In genomic region chr1:44803312-44804095, GRCh38 we compare ENCODE assay signal across 8 cellular contexts. TPM values are rescaled to one million over a fixed set of nuclear protein-coding genes. Genes with fewer than 3 reads are reported as not detected.
DNase-seq lines count a peak whose midpoint lies in the region; ATAC-seq, FAIRE-seq and TF ChIP-seq lines count a peak whose summit lies in the region.
"Had no signal": no experiment of that assay in that cellular context is flagged by ENCODE, and none has a peak within 500 bp of the region (broad histone marks: within the 10 kb centered on the region; RNA-seq: fewer than 3 reads in every experiment).

No MANE protein-coding gene starts in this region.

- H3K4me3 ChIP-seq in Peyer's patch = no peak overlapping the region
- H3K4me3 ChIP-seq in retinal pigment epithelial cell (ENCODE audit: low read length) = peak overlapping the region; percentile 2
- H3K4me3 ChIP-seq in transverse colon = no peak overlapping the region

- ATAC-seq in HG03354 (IDR thresholded peaks at IDR 0.05; ENCODE audit: poor library complexity, severe bottlenecking, unreplicated experiment) = no peak

- H3K4me1 Mint-ChIP-seq in chondrocyte (ENCODE audit: low read depth) = peaks cover 61% of the 10 kb centered on the region

- H3K27me3 ChIP-seq in Peyer's patch (no peaks in the 10 kb centered on the region), transverse colon (no peaks in the 10 kb centered on the region)

- H3K9me3 ChIP-seq in Peyer's patch = no peaks in the 10 kb centered on the region
- no peaks in the 10 kb centered on the region for H3K9me3 ChIP-seq in transverse colon

- peak overlapping the region; percentile 6 for H3K4me3 Mint-ChIP-seq in chondrocyte (ENCODE audit: unreplicated experiment)

- no peak for TF ChIP-seq CTCF in Peyer's patch (IDR thresholded peaks at IDR 0.05)
- TF ChIP-seq CTCF in chondrocyte (IDR thresholded peaks at IDR 0.05) = no peak
- no peak for TF ChIP-seq CTCF in retinal pigment epithelial cell (conservative IDR thresholded peaks at IDR 0.05; ENCODE audit: low read depth, low read length)
- TF ChIP-seq CTCF in transverse colon (IDR thresholded peaks at IDR 0.05) = no peak

- peaks cover 0 to 34% (median 0%) of the 10 kb centered on the region in 3 donors for H3K36me3 ChIP-seq in Peyer's patch
- peaks cover 0 to 6% (median 0%) of the 10 kb centered on the region in 4 donors for H3K36me3 ChIP-seq in transverse colon

- H3K27me3 Mint-ChIP-seq in chondrocyte (ENCODE audit: low read depth) = no peaks in the 10 kb centered on the region

- H3K27ac ChIP-seq in Peyer's patch (peak overlapping the region in 2 of 4 donors; percentile 43 to 98), transverse colon (peak overlapping the region in 1 of 4 donors; percentile 73)

- H3K9me3 Mint-ChIP-seq in chondrocyte (ENCODE audit: low read depth) = no peaks in the 10 kb centered on the region

- intact Hi-C loops in transverse colon (cut with DNase I; ENCODE audit: low total_unique reads) = no loop called here

- in situ Hi-C loops in transverse colon (cut with MboI; ENCODE audit: low pct_ligation_motif_present in 1 of 4, low pct_unique_long_range_greater_than_20kb in 1 of 4, low sequenced_read_pairs in 3 of 4) = no loop called here

- H3K36me3 Mint-ChIP-seq in chondrocyte (ENCODE audit: low read depth) = peaks cover 23% of the 10 kb centered on the region

- no peak for FAIRE-seq in H54 (lab: Jason Lieb, UNC)
- FAIRE-seq: GM18507 had no signal

- DNase-seq in Peyer's patch (peak in 2 of 3 donors; percentile 47 to 48), chondrocyte (ENCODE audit: low spot score) (peak; percentile 79), retinal pigment epithelial cell (ENCODE audit: low read depth) (no peak), transverse colon (no peak), H54 (ENCODE audit: insufficient read length, low spot score) (no peak)
- DNase-seq: NCI-H526 had no signal

- TF ChIP-seq POLR2A in Peyer's patch (IDR thresholded peaks at IDR 0.05) (no peak), transverse colon (IDR thresholded peaks at IDR 0.05) (no peak), H54 (IDR thresholded peaks at IDR 0.05; ENCODE audit: low read depth, low read length) (no peak)

- peak overlapping the region; percentile 88 for H3K27ac Mint-ChIP-seq in chondrocyte (ENCODE audit: unreplicated experiment)

- H3K4me1 ChIP-seq in Peyer's patch = peaks cover 13 to 56% (median 32%) of the 10 kb centered on the region in 4 donors
- peaks cover 31 to 54% (median 41%) of the 10 kb centered on the region in 4 donors for H3K4me1 ChIP-seq in transverse colon

- TF ChIP-seq EP300 in transverse colon (IDR thresholded peaks at IDR 0.05; ENCODE audit: low read depth) = no peak

- 88% methylated on average over 13 of the region's 13 CpGs; no CpG with 5 or more reads in 1 of the 2 donors for WGBS in transverse colon (ENCODE audit: low coverage in 1 of 2), 2 donors

RNA-seq across cellular contexts. Expression of gene PLK3, which starts 3.3 kb away (rescaled TPM):
- total RNA-seq in Peyer's patch (10 to 100 TPM in 3 of 4 donors, 1 to 10 TPM in 1; 7.7 to 28.1 (median 23.5) TPM), chondrocyte (24.2 to 30.0 TPM (median 29.0 TPM) in 3 replicates), transverse colon (10 to 100 TPM; 12.4 to 87.2 (median 16.3) TPM)

RNA-seq across cellular contexts. Expression of gene DYNLT4, which starts 3.6 kb away (rescaled TPM):
- total RNA-seq in Peyer's patch (1 to 10 TPM in 1 of 4 donors, not detected in 3; 3.5 TPM), chondrocyte (not detected in 3 replicates), transverse colon (1 to 10 TPM in 1 of 4 donors, not detected in 3; 1.4 TPM)

RNA-seq across cellular contexts. Expression of gene BTBD19, which starts 4.8 kb away (rescaled TPM):
- 1 to 10 TPM; 2.6 to 7.4 (median 3.5) TPM for total RNA-seq in Peyer's patch
- 43.4 to 46.5 TPM (median 44.1 TPM) in 3 replicates for total RNA-seq in chondrocyte
- total RNA-seq in transverse colon = 10 to 100 TPM in 1 of 4 donors, 1 to 10 TPM in 3; 1.5 to 22.1 (median 3.7) TPM

RNA-seq across cellular contexts. Expression of gene BEST4, which starts 15.5 kb away (rescaled TPM):
- total RNA-seq in Peyer's patch (10 to 100 TPM in 3 of 4 donors, 1 to 10 TPM in 1; 5.0 to 59.8 (median 28.6) TPM), chondrocyte (0.19 to 0.37 TPM (median 0.33 TPM) in 3 replicates), transverse colon (100 to 1,000 TPM in 2 of 4 donors, 10 to 100 TPM in 2; 48.8 to 208 (median 92.3) TPM)

RNA-seq across cellular contexts. Expression of gene RPS8, which starts 28.2 kb away (rescaled TPM):
- total RNA-seq in Peyer's patch = 1,000 to 10,000 TPM in 1 of 4 donors, 100 to 1,000 TPM in 3; 456 to 1,875 (median 819) TPM
- 1,170 to 1,234 TPM (median 1,179 TPM) in 3 replicates for total RNA-seq in chondrocyte
- total RNA-seq in transverse colon = 1,000 to 10,000 TPM in 3 of 4 donors, 100 to 1,000 TPM in 1; 505 to 1,630 (median 1,282) TPM

Comparison
In these comparisons a context has a peak if more than half of its experiments do, and no peak if none do; other contexts are left out.
1. DNase-seq: peak in Peyer's patch (2 of 3) and chondrocyte (single experiment); none in retinal pigment epithelial cell (single experiment), transverse colon (single experiment) and H54 (single experiment).